ENCODE assay signal across 1 cellular context in genomic region chr5:52709171-52709925, GRCh38.
TF ChIP-seq lines count a peak whose summit lies in the region.

No MANE protein-coding gene starts in this region.

TF ChIP-seq in GM23338, 12 proteins besides CTCF, POLR2A, EP300 and RAD21 (continued from another document):
- TF ChIP-seq REST (IDR thresholded peaks at IDR 0.05; ENCODE audit: unreplicated experiment) (no peak), ETS1 (IDR thresholded peaks at IDR 0.05) (no peak), STAT1 (IDR thresholded peaks at IDR 0.05; ENCODE audit: unreplicated experiment) (no peak)
